Comparison of ENCODE assay signal across 9 cellular contexts in genomic region chr15:88258021-88258641, GRCh38. TPM values are rescaled to one million over a fixed set of nuclear protein-coding genes. Genes with fewer than 3 reads are reported as not detected.
DNase-seq lines count a peak whose midpoint lies in the region; ATAC-seq and TF ChIP-seq lines count a peak whose summit lies in the region.
"Had no signal": no experiment of that assay in that cellular context is flagged by ENCODE, and none has a peak within 500 bp of the region (broad histone marks: within the 10 kb centered on the region; RNA-seq: fewer than 3 reads in every experiment).

No MANE protein-coding gene starts in this region.

- no peak overlapping the region for H3T11ph ChIP-seq in H9 (ENCODE audit: low read length)

- H3K4me3 Mint-ChIP-seq in H9 = peak overlapping the region; percentile 83 to 96

- WGBS in H9 (ENCODE audit: extremely low coverage, insufficient read length, low lambda C conversion rate) = no CpG with 5 or more reads among the region's 20 CpGs

- peaks cover 22% of the 10 kb centered on the region for H3K27me3 ChIP-seq in H9 (ENCODE audit: insufficient read depth, low read length)

- ATAC-seq in GM18861 (IDR thresholded peaks at IDR 0.05; ENCODE audit: unreplicated experiment) = no peak
- no peak for ATAC-seq in GM21423 (IDR thresholded peaks at IDR 0.05; ENCODE audit: unreplicated experiment)

- H3K23ac ChIP-seq in H9 (ENCODE audit: insufficient read length, low read depth, low read length) = no peak overlapping the region

- peak overlapping the region in 1 of 3 experiments; percentile 8; a peak in 1 of 7 replicates for H3K27ac Mint-ChIP-seq in H9

- peak overlapping the region; percentile 76 for H2AFZ ChIP-seq in H9 (ENCODE audit: low read length)

- no peaks in the 10 kb centered on the region for H4K20me1 ChIP-seq in H9 (ENCODE audit: control insufficient read depth, insufficient read depth, insufficient read length)

- no peak overlapping the region for H4K5ac ChIP-seq in H9 (ENCODE audit: insufficient read length, low read depth, low read length)

- no peaks in the 10 kb centered on the region for H3K79me1 ChIP-seq in H9 (ENCODE audit: insufficient read depth, low read depth, low read length, poor library complexity, severe bottlenecking)

- H3K36me3 Mint-ChIP-seq in H9 (ENCODE audit: insufficient read depth in 1 of 3, low read depth in 3 of 3) = no peaks in the 10 kb centered on the region; a peak in 2 of 7 replicates

- no peak overlapping the region for H2AK5ac ChIP-seq in H9 (ENCODE audit: insufficient read length, low read length)

- no peak overlapping the region for H2BK15ac ChIP-seq in H9 (ENCODE audit: low read depth, low read length)

- no peaks in the 10 kb centered on the region for H3K79me2 ChIP-seq in H9 (ENCODE audit: insufficient read depth, low read length)

- peak; percentile 24 for TF ChIP-seq CTCF in AG09309 (IDR thresholded peaks at IDR 0.05; ENCODE audit: control insufficient read depth, insufficient read depth, low read depth, low read length, missing control alignments)
- peak; percentile 87 for TF ChIP-seq CTCF in H9 (conservative IDR thresholded peaks at IDR 0.05)

- H3K27me3 Mint-ChIP-seq in H9 (ENCODE audit: low read depth) = peaks cover 94% of the 10 kb centered on the region

- no peak overlapping the region for H3K27ac ChIP-seq in H9 (ENCODE audit: insufficient read length, low read depth, low read length)

- H4K91ac ChIP-seq in H9 (ENCODE audit: insufficient read length, low read depth, low read length) = no peak overlapping the region

- no peaks in the 10 kb centered on the region for H3K9me3 ChIP-seq in H9 (ENCODE audit: control insufficient read depth, low read depth, low read length)

- H4K8ac ChIP-seq in H9 (replicated peaks; ENCODE audit: insufficient read length, low read depth, low read length) = no peak overlapping the region

- H3K18ac ChIP-seq in H9 (ENCODE audit: insufficient read length, low read depth, low read length) = no peak overlapping the region

- H2BK120ac ChIP-seq in H9 (ENCODE audit: low read depth, low read length, poor library complexity, severe bottlenecking) = no peak overlapping the region

- peak overlapping the region; percentile 87 for H3K4me2 ChIP-seq in H9 (ENCODE audit: insufficient read depth, insufficient read length, low read length)

- peaks cover 23% of the 10 kb centered on the region for H3K23me2 ChIP-seq in H9 (ENCODE audit: insufficient read length, low read depth, low read length, poor library complexity, severe bottlenecking)

- no peak overlapping the region for H3K9ac ChIP-seq in H9 (ENCODE audit: extremely low read depth, insufficient read length, low read length)

- H3K14ac ChIP-seq in H9 (ENCODE audit: insufficient read depth, low read length) = peak overlapping the region; percentile 82; the same call in 1 of the 2 replicates

- no peaks in the 10 kb centered on the region; a peak in 2 of 5 replicates for H3K9me3 Mint-ChIP-seq in H9

- no peak overlapping the region for H2BK20ac ChIP-seq in H9 (ENCODE audit: low read depth, low read length, poor library complexity, severe bottlenecking)

- no peak overlapping the region for H3K4ac ChIP-seq in H9 (ENCODE audit: low read depth, low read length)

- H3K56ac ChIP-seq in H9 (ENCODE audit: insufficient read length, low read depth, low read length) = no peak overlapping the region

- DNase-seq in AG09309 (ENCODE audit: low read depth) = no peak
- peak; percentile 88 for DNase-seq in H9
- peak in 52 of 58 donors; percentile 30 to 89 (median 73) for DNase-seq in anterior cingulate cortex (lab: John Stamatoyannopoulos, UW)
- DNase-seq in kidney tubule cell (ENCODE audit: low spot score) = peak; percentile 67
- DNase-seq in dedifferentiated amniotic fluid mesenchymal stem cell (ENCODE audit: extremely low spot score) = no peak
- no peak for DNase-seq in HuH-7.5 (ENCODE audit: low spot score)

- H2BK5ac ChIP-seq in H9 (ENCODE audit: insufficient read length, low read length) = no peak overlapping the region

- peaks cover 26 to 28% of the 10 kb centered on the region in 2 experiments for H3K4me1 Mint-ChIP-seq in H9

- no peaks in the 10 kb centered on the region; the same call in 1 of the 2 replicates for H3K4me1 ChIP-seq in H9 (ENCODE audit: insufficient read depth, low read length)
- H3K4me1 ChIP-seq: HAP-1 had no signal

- no peak overlapping the region for H3K4me3 ChIP-seq in AG09309 (ENCODE audit: control insufficient read depth, low read depth, low read length)
- H3K4me3 ChIP-seq: HAP-1 had no signal

- no peak overlapping the region for H2BK12ac ChIP-seq in H9 (ENCODE audit: insufficient read length, low read depth, low read length)

RNA-seq across cellular contexts. Expression of gene NTRK3, which starts 1.6 kb away (rescaled TPM):
- 2.4 and 2.5 TPM in 2 replicates for total RNA-seq in H9 (2021)

Comparison
In these comparisons a context has a peak if more than half of its experiments do, and no peak if none do; other contexts are left out.
1. DNase-seq: peak in H9 (single experiment), anterior cingulate cortex (52 of 58) and kidney tubule cell (single experiment); none in AG09309 (single experiment), dedifferentiated amniotic fluid mesenchymal stem cell (single experiment) and HuH-7.5 (single experiment).